Comparison of ENCODE assay signal across 17 cellular contexts in the genomic region with DNA sequence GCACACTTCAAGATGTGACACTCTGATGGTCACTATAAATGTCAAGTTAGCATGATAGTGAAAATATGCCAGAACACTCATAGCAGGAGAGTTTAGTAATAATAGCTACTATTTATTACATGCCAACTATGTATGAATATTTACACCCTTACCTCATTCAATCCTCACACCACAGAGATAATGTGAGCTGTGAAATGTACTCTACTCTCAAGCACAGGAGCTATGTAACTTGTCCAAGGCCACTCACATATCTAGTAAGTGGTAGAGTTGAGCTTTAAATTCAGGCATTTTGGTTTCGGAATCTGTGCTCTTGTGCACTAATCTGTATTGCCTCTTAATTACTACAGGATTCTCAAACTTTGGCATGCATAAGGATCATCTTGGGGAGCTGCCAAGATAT.
"Had no signal": no experiment of that assay in that cellular context is flagged by ENCODE, and none has a peak within 500 bp of the region (broad histone marks: within the 10 kb centered on the region; RNA-seq: fewer than 3 reads in every experiment).

No MANE protein-coding gene starts in this region.

- H3K4me1 ChIP-seq: lower lobe of right lung, testis had no signal

- H3K9me3 ChIP-seq: lower lobe of right lung, ovary, sigmoid colon, testis had no signal

- DNase-seq: activated CD4-positive, alpha-beta T cell treated with anti-CD3 and anti-CD28 coated beads for 1 hour; activated CD8-positive, alpha-beta memory T cell treated with anti-CD3 and anti-CD28 coated beads for 24 hours; activated CD8-positive, alpha-beta memory T cell treated with anti-CD3 and anti-CD28 coated beads, Interleukin-2, amount 50 U/mL, for 48 hours; activated effector memory CD4-positive, alpha-beta T cell treated with Interleukin-2 at 50 U/mL for 16 hours; activated naive CD4-positive, alpha-beta T cell treated with anti-CD3 and anti-CD28 coated beads, Interleukin-2, amount 10 ng/mL, durations not matched to agents 7 days and 5 days; activated T-cell treated with anti-CD3 and anti-CD28 coated beads, Interleukin-2, amount 50 U/mL, for 48 hours; dermis blood vessel endothelial cell; effector memory CD8-positive, alpha-beta T cell; lower lobe of right lung; naive thymus-derived CD8-positive, alpha-beta T cell; ovary; sigmoid colon; spleen; stimulated activated CD4-positive, alpha-beta T cell treated with anti-CD3 and anti-CD28 coated beads, Interleukin-4, amount 100 ng/mL, for 4 hours; testis had no signal

- ATAC-seq: effector memory CD8-positive, alpha-beta T cell; gastroesophageal sphincter; naive thymus-derived CD8-positive, alpha-beta T cell; stimulated activated memory B cell treated with anti-CD40 and anti-IgM and Interleukin-4, amounts not matched to agents 10 μg/mL and 1 μg/mL and 100 μg/mL, for 72 hours had no signal

- H3K36me3 ChIP-seq: gastroesophageal sphincter, lower lobe of right lung, ovary, sigmoid colon, spleen had no signal

- H3K4me3 ChIP-seq: gastroesophageal sphincter, lower lobe of right lung, ovary, sigmoid colon, spleen, testis had no signal

- H3K27me3 ChIP-seq: gastroesophageal sphincter, ovary, sigmoid colon, testis had no signal

- H3K27ac ChIP-seq: lower lobe of right lung, ovary, sigmoid colon, spleen, testis had no signal
